Comparison of ENCODE assay signal across 8 cellular contexts in genomic region chr2:153593086-153593485, GRCh38.
DNase-seq lines count a peak whose midpoint lies in the region; ATAC-seq, FAIRE-seq and TF ChIP-seq lines count a peak whose summit lies in the region.
"Not testable (repeated sequence)": the region's sequence is repeated elsewhere in the genome, so short reads cannot be mapped to it uniquely, and the experiment has no call there.

No MANE protein-coding gene starts in this region.

- H3K27ac ChIP-seq in HUES48 (ENCODE audit: low read depth, low read length), result peak overlapping the region; percentile 80
- not testable (repeated sequence) for H3K27ac ChIP-seq in astrocyte (ENCODE audit: low read depth, low read length); HepG2 (ENCODE audit: extremely low read length, insufficient read depth, low read length)

- 52% methylated on average over 6 of the region's 6 CpGs for WGBS in HepG2 (ENCODE audit: low lambda C conversion rate)

- POLR2A ChIA-PET in HepG2 (lab: Yijun Ruan, JAX), result not testable (repeated sequence)

- TF ChIP-seq EP300 in HepG2 (IDR thresholded peaks at IDR 0.05; ENCODE audit: low read depth in 2 of 2, low read length in 2 of 2); HepG2 (CRISPR knock-in tag; IDR thresholded peaks at IDR 0.05; ENCODE audit: borderline replicate concordance): not testable (repeated sequence)

- not testable (repeated sequence) for H3K9ac ChIP-seq in HUES48 (ENCODE audit: low read depth, low read length); astrocyte (ENCODE audit: low read length); HepG2 (ENCODE audit: insufficient read depth, low read depth, low read length)

- not testable (repeated sequence) for H3K36me3 ChIP-seq in HUES48 (ENCODE audit: control insufficient read depth, insufficient read depth, low read length); astrocyte (ENCODE audit: insufficient read depth, low read length); HepG2 (replicated peaks in 1 of 2; ENCODE audit: control insufficient read depth in 1 of 2, insufficient read depth in 2 of 2, low read length in 2 of 2)

- intact Hi-C loops in Calu3 (cut with micrococcal nuclease; ENCODE audit: unreplicated experiment); HepG2 (cut with micrococcal nuclease; ENCODE audit: unreplicated experiment): not testable (repeated sequence)

- H3K4me3 Mint-ChIP-seq in Calu3 (ENCODE audit: low read depth, unreplicated experiment), result peak overlapping the region; percentile 82
- not testable (repeated sequence) for H3K4me3 Mint-ChIP-seq in astrocyte (ENCODE audit: unreplicated experiment); stimulated activated memory B cell treated with anti-CD40 and anti-IgM and Interleukin-4, amounts not matched to agents 10 μg/mL and 1 μg/mL and 100 μg/mL, for 72 hours

- DNase-seq in Calu3 (peak; percentile 69), H4 (ENCODE audit: low spot score) (peak; percentile 95), NCI-H460 (ENCODE audit: extremely low read depth, low read depth) (peak; percentile 28), SHP77 (lab: John Stamatoyannopoulos, UW) (peak; percentile 22 to 61)
- DNase-seq in astrocyte (ENCODE audit: low read depth); HepG2 (ENCODE audit: low spot score): not testable (repeated sequence)

- ATAC-seq in HepG2, result not testable (repeated sequence)
- ATAC-seq in stimulated activated memory B cell treated with anti-CD40 and anti-IgM and Interleukin-4, amounts not matched to agents 10 μg/mL and 1 μg/mL and 100 μg/mL, for 72 hours, result peak; percentile 12

- peaks cover 16% of the 10 kb centered on the region for H3K4me1 Mint-ChIP-seq in Calu3 (ENCODE audit: low read depth, unreplicated experiment)
- not testable (repeated sequence) for H3K4me1 Mint-ChIP-seq in astrocyte (ENCODE audit: low read depth, unreplicated experiment); stimulated activated memory B cell treated with anti-CD40 and anti-IgM and Interleukin-4, amounts not matched to agents 10 μg/mL and 1 μg/mL and 100 μg/mL, for 72 hours

- not testable (repeated sequence) for H2AFZ ChIP-seq in astrocyte (ENCODE audit: low read depth, low read length); HepG2 (ENCODE audit: low read length)

- not testable (repeated sequence) for H4K20me1 ChIP-seq in astrocyte (ENCODE audit: insufficient read depth, low read length); HepG2 (ENCODE audit: insufficient read depth, low read length)

- H3K79me2 ChIP-seq in astrocyte (ENCODE audit: insufficient read depth, low read length); HepG2 (ENCODE audit: insufficient read depth, low read length): not testable (repeated sequence)

- CTCF ChIA-PET in Calu3 (lab: Charles Lee), result interaction anchor here (1.8 kb wide), 1 partner anchor 11 kb away, joined by 4 read pairs; no protein-coding TSS in a partner anchor
- CTCF ChIA-PET in HepG2 (lab: Yijun Ruan, JAX; ENCODE audit: low intra/inter-chr PET ratio, low total read pairs), result not testable (repeated sequence)

- H3K27ac Mint-ChIP-seq in Calu3 (ENCODE audit: unreplicated experiment) (peak overlapping the region; percentile 72), astrocyte (ENCODE audit: unreplicated experiment) (peak overlapping the region; percentile 56)
- not testable (repeated sequence) for H3K27ac Mint-ChIP-seq in stimulated activated memory B cell treated with anti-CD40 and anti-IgM and Interleukin-4, amounts not matched to agents 10 μg/mL and 1 μg/mL and 100 μg/mL, for 72 hours

- not testable (repeated sequence) for TF ChIP-seq RAD21 in HepG2 (CRISPR knock-in tag; IDR thresholded peaks at IDR 0.05)

- H3K9me3 Mint-ChIP-seq in Calu3 (ENCODE audit: low read depth, unreplicated experiment) (peaks cover 11% of the 10 kb centered on the region), astrocyte (ENCODE audit: unreplicated experiment) (peaks cover 12% of the 10 kb centered on the region)
- H3K9me3 Mint-ChIP-seq in stimulated activated memory B cell treated with anti-CD40 and anti-IgM and Interleukin-4, amounts not matched to agents 10 μg/mL and 1 μg/mL and 100 μg/mL, for 72 hours, result peaks cover 10% of the 10 kb centered on the region

- not testable (repeated sequence) for FAIRE-seq in astrocyte (lab: Jason Lieb, UNC); HepG2 (lab: Jason Lieb, UNC)

- not testable (repeated sequence) for H3K27me3 Mint-ChIP-seq in Calu3 (ENCODE audit: unreplicated experiment); astrocyte (ENCODE audit: low read depth, unreplicated experiment); stimulated activated memory B cell treated with anti-CD40 and anti-IgM and Interleukin-4, amounts not matched to agents 10 μg/mL and 1 μg/mL and 100 μg/mL, for 72 hours

- peaks cover 21% of the 10 kb centered on the region for H3K9me3 ChIP-seq in HUES48 (ENCODE audit: control insufficient read depth, insufficient read depth, low read length)
- not testable (repeated sequence) for H3K9me3 ChIP-seq in astrocyte (ENCODE audit: insufficient read depth, low read depth, low read length)
- peaks cover 47% of the 10 kb centered on the region for H3K9me3 ChIP-seq in HepG2 (ENCODE audit: low read length)

- in situ Hi-C loops in HepG2 (cut with HindIII; ENCODE audit: extremely low pct_ligation_motif_present, low pct_unique_long_range_greater_than_20kb), result not testable (repeated sequence)

- H3K4me1 ChIP-seq in HUES48 (ENCODE audit: control insufficient read depth, insufficient read depth, low read length); astrocyte (ENCODE audit: insufficient read depth, low read length); HepG2 (ENCODE audit: insufficient read depth, low read length): not testable (repeated sequence)

- not testable (repeated sequence) for H3K4me2 ChIP-seq in astrocyte (ENCODE audit: low read length); HepG2 (ENCODE audit: low read depth, low read length)

- TF ChIP-seq POLR2A in HepG2 (IDR thresholded peaks at IDR 0.05; ENCODE audit: insufficient read depth in 1 of 2, low read depth in 2 of 2, low read length in 2 of 2), result not testable (repeated sequence)

- H3K4me3 ChIP-seq in HUES48 (ENCODE audit: low read depth, low read length); astrocyte (ENCODE audit: insufficient read depth, low read depth, low read length); HepG2 (replicated peaks in 1 of 3; ENCODE audit: insufficient read depth in 1 of 3, low read depth in 2 of 3, low read length in 3 of 3): not testable (repeated sequence)

- H3K27me3 ChIP-seq in HUES48 (ENCODE audit: control insufficient read depth, insufficient read depth, low read length); astrocyte (ENCODE audit: insufficient read depth, low read length); HepG2 (ENCODE audit: control insufficient read depth in 1 of 2, insufficient read depth in 2 of 2, low read length in 2 of 2): not testable (repeated sequence)

- TF ChIP-seq CTCF in Calu3 (IDR thresholded peaks at IDR 0.05; ENCODE audit: unreplicated experiment); astrocyte (IDR thresholded peaks at IDR 0.05; ENCODE audit: insufficient read depth, low read depth, low read length); HepG2 (CRISPR knock-in tag; IDR thresholded peaks at IDR 0.05): not testable (repeated sequence)

- not testable (repeated sequence) for BruUV-seq in Calu3 (replicated peaks; lab: Mats Ljungman, UMichigan); HepG2 (replicated peaks; lab: Mats Ljungman, UMichigan)

- H3K36me3 Mint-ChIP-seq in Calu3 (ENCODE audit: insufficient read depth, unreplicated experiment), result peaks cover 21% of the 10 kb centered on the region
- not testable (repeated sequence) for H3K36me3 Mint-ChIP-seq in astrocyte (ENCODE audit: low read depth, unreplicated experiment); stimulated activated memory B cell treated with anti-CD40 and anti-IgM and Interleukin-4, amounts not matched to agents 10 μg/mL and 1 μg/mL and 100 μg/mL, for 72 hours

TF ChIP-seq in HepG2, 621 proteins besides CTCF, POLR2A, EP300 and RAD21:
- TF ChIP-seq NFE2L2 (IDR thresholded peaks at IDR 0.05; ENCODE audit: low read length), result peak; percentile 71
- TF ChIP-seq ZNF281 (CRISPR knock-in tag; IDR thresholded peaks at IDR 0.05; ENCODE audit: borderline replicate concordance), result peak; percentile 27; the same call in 1 of the 2 replicates
- TF ChIP-seq NFE2 (CRISPR knock-in tag; IDR thresholded peaks at IDR 0.05), result peak; percentile 81; the same call in 1 of the 2 replicates
